1 cellular context compared by ENCODE assay signal in genomic region chr3:122324871-122325323, GRCh38.
TF ChIP-seq lines count a peak whose summit lies in the region.

Gene CSTA (plus strand): TSS chr3:122325248. CDS start chr3:122325293, 45 bp downstream.

TF ChIP-seq in GM23338, 12 proteins besides CTCF, POLR2A, EP300 and RAD21 (continued from another document):
- no peak for TF ChIP-seq REST (IDR thresholded peaks at IDR 0.05; ENCODE audit: unreplicated experiment)
- no peak for TF ChIP-seq EZH2phosphoT487 (IDR thresholded peaks at IDR 0.05; ENCODE audit: unreplicated experiment)
